18 cellular contexts compared by ENCODE assay signal in the genomic region with DNA sequence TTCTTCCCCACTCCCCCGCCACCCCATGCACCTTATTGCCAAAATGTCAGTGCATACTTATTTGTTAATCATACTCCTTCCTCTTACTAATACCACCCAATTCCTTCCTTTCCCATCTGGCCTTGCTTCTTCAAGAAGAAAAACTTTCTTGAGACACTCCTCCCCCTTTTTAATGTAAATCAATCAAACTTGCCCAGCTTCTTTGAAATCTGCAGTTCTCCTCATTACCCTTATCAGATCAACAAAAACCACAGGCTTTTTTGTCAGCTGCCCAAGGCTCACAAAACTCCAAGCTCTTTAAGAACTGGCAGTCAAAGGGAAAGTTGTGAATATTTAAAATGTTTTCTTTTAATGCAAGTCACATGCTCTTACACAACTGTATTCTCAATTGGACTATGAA. TPM values are rescaled to one million over a fixed set of nuclear protein-coding genes. Genes with fewer than 3 reads are reported as not detected.
DNase-seq lines count a peak whose midpoint lies in the region; ATAC-seq and TF ChIP-seq lines count a peak whose summit lies in the region.
"Had no signal": no experiment of that assay in that cellular context is flagged by ENCODE, and none has a peak within 500 bp of the region (broad histone marks: within the 10 kb centered on the region; RNA-seq: fewer than 3 reads in every experiment).

No MANE protein-coding gene starts in this region.

- intact Hi-C loops in activated T-helper 2 cell treated with anti-CD3 and anti-CD28 coated beads, Interferon-gamma antibody, Interleukin-2, Interleukin-4, amounts not matched to agents 10 μg/mL and 5 μg/mL and 100 μg/mL, durations not matched to agents 14 hours and 24 hours and 36 hours (cut with micrococcal nuclease), result no loop called here

- no peak overlapping the region for H3K4me2 ChIP-seq in Karpas-422 (ENCODE audit: low read depth, low read length, poor library complexity, severe bottlenecking)

- H4K20me1 ChIP-seq in Karpas-422 (ENCODE audit: insufficient read depth, low read depth, low read length), result no peaks in the 10 kb centered on the region

- peaks cover 2% of the 10 kb centered on the region for H3K4me1 Mint-ChIP-seq in activated T-helper 2 cell treated with anti-CD3 and anti-CD28 coated beads, Interferon-gamma antibody, Interleukin-2, Interleukin-4, amounts not matched to agents 10 μg/mL and 5 μg/mL and 100 μg/mL, durations not matched to agents 14 hours and 24 hours and 36 hours (ENCODE audit: low read depth)

- H3K4me3 Mint-ChIP-seq in activated T-helper 2 cell treated with anti-CD3 and anti-CD28 coated beads, Interferon-gamma antibody, Interleukin-2, Interleukin-4, amounts not matched to agents 10 μg/mL and 5 μg/mL and 100 μg/mL, durations not matched to agents 14 hours and 24 hours and 36 hours (ENCODE audit: low read depth), result no peak overlapping the region
- H3K4me3 Mint-ChIP-seq: endodermal cell, H9 had no signal

- H3K9me3 Mint-ChIP-seq in activated T-helper 2 cell treated with anti-CD3 and anti-CD28 coated beads, Interferon-gamma antibody, Interleukin-2, Interleukin-4, amounts not matched to agents 10 μg/mL and 5 μg/mL and 100 μg/mL, durations not matched to agents 14 hours and 24 hours and 36 hours, result no peaks in the 10 kb centered on the region
- H3K9me3 Mint-ChIP-seq: endodermal cell, H9 had no signal

- H3K4me1 ChIP-seq in Karpas-422 (ENCODE audit: low read length), result no peaks in the 10 kb centered on the region
- H3K4me1 ChIP-seq: psoas muscle had no signal

- no peaks in the 10 kb centered on the region for H3K27me3 ChIP-seq in Karpas-422 (ENCODE audit: low read length)

- no peaks in the 10 kb centered on the region for H3K36me3 Mint-ChIP-seq in activated T-helper 2 cell treated with anti-CD3 and anti-CD28 coated beads, Interferon-gamma antibody, Interleukin-2, Interleukin-4, amounts not matched to agents 10 μg/mL and 5 μg/mL and 100 μg/mL, durations not matched to agents 14 hours and 24 hours and 36 hours (ENCODE audit: low read depth)

- no peaks in the 10 kb centered on the region for H3K9me3 ChIP-seq in Karpas-422 (ENCODE audit: low read length)
- H3K9me3 ChIP-seq: psoas muscle had no signal

- H3K4me3 ChIP-seq in Karpas-422 (ENCODE audit: low read length), result no peak overlapping the region
- H3K4me3 ChIP-seq: psoas muscle had no signal

- no peaks in the 10 kb centered on the region for H3K79me2 ChIP-seq in Karpas-422 (ENCODE audit: low read length)

- ATAC-seq in SK-N-SH treated with all-trans-retinoic acid at 6 μM for 48 hours (peak; percentile 59), GM19328 (IDR thresholded peaks at IDR 0.05; ENCODE audit: unreplicated experiment) (no peak)
- ATAC-seq: psoas muscle had no signal

- no peak overlapping the region for H3K9ac ChIP-seq in Karpas-422 (ENCODE audit: low read length)

- DNase-seq in A172 (ENCODE audit: low spot score) (peak; percentile 58), GDM1 (lab: John Stamatoyannopoulos, UW) (peak; percentile 33), fibroblast of gingiva (ENCODE audit: low read depth) (peak; percentile 6), SW 1271 (lab: John Stamatoyannopoulos, UW) (no peak), Karpas-422 (no peak)
- no peak for DNase-seq in activated T-helper 2 cell treated with anti-CD3 and anti-CD28 coated beads, Interferon-gamma antibody, Interleukin-2, Interleukin-4, amounts not matched to agents 10 μg/mL and 5 μg/mL and 100 μg/mL, durations not matched to agents 14 hours and 24 hours and 36 hours (ENCODE audit: low spot score)
- DNase-seq: activated naive CD4-positive, alpha-beta T cell; DMS153; endodermal cell; H9; head of caudate nucleus; NCI-H2029; NCI-H774; psoas muscle; SHP77 had no signal

- H3K36me3 ChIP-seq in Karpas-422 (ENCODE audit: insufficient read depth, low read length), result no peaks in the 10 kb centered on the region

- no peak overlapping the region for H3K27ac Mint-ChIP-seq in activated T-helper 2 cell treated with anti-CD3 and anti-CD28 coated beads, Interferon-gamma antibody, Interleukin-2, Interleukin-4, amounts not matched to agents 10 μg/mL and 5 μg/mL and 100 μg/mL, durations not matched to agents 14 hours and 24 hours and 36 hours
- H3K27ac Mint-ChIP-seq: endodermal cell had no signal

- no peak overlapping the region for H2AFZ ChIP-seq in Karpas-422 (ENCODE audit: low read length)

- no peak overlapping the region for H3K27ac ChIP-seq in Karpas-422 (ENCODE audit: low read length)
- H3K27ac ChIP-seq: psoas muscle had no signal

- H3K27me3 Mint-ChIP-seq in activated T-helper 2 cell treated with anti-CD3 and anti-CD28 coated beads, Interferon-gamma antibody, Interleukin-2, Interleukin-4, amounts not matched to agents 10 μg/mL and 5 μg/mL and 100 μg/mL, durations not matched to agents 14 hours and 24 hours and 36 hours (ENCODE audit: low read depth), result peaks cover 2% of the 10 kb centered on the region

- no peaks in the 10 kb centered on the region for H3K9me2 ChIP-seq in Karpas-422 (replicated peaks; ENCODE audit: insufficient read depth, low read length)

TF ChIP-seq in SK-N-SH treated with all-trans-retinoic acid at 6 μM for 48 hours, 23 proteins besides CTCF, POLR2A, EP300 and RAD21 (continues in another document):
- no peak for TF ChIP-seq ZC3H10 (CRISPR knock-in tag; IDR thresholded peaks at IDR 0.05)
- TF ChIP-seq ZFP30 (CRISPR knock-in tag; IDR thresholded peaks at IDR 0.05), result no peak
- TF ChIP-seq, protein P1, sequence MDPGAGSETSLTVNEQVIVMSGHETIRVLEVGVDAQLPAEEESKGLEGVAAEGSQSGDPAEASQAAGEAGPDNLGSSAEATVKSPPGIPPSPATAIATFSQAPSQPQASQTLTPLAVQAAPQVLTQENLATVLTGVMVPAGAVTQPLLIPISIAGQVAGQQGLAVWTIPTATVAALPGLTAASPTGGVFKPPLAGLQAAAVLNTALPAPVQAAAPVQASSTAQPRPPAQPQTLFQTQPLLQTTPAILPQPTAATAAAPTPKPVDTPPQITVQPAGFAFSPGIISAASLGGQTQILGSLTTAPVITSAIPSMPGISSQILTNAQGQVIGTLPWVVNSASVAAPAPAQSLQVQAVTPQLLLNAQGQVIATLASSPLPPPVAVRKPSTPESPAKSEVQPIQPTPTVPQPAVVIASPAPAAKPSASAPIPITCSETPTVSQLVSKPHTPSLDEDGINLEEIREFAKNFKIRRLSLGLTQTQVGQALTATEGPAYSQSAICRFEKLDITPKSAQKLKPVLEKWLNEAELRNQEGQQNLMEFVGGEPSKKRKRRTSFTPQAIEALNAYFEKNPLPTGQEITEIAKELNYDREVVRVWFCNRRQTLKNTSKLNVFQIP (CRISPR knock-in tag; IDR thresholded peaks at IDR 0.05; ENCODE audit: borderline replicate concordance, low read depth), result no peak
- TF ChIP-seq TCF4 (CRISPR knock-in tag; IDR thresholded peaks at IDR 0.05; ENCODE audit: borderline replicate concordance), result no peak
- TF ChIP-seq TOX (CRISPR knock-in tag; IDR thresholded peaks at IDR 0.05; ENCODE audit: borderline replicate concordance), result no peak
- TF ChIP-seq, protein P2, sequence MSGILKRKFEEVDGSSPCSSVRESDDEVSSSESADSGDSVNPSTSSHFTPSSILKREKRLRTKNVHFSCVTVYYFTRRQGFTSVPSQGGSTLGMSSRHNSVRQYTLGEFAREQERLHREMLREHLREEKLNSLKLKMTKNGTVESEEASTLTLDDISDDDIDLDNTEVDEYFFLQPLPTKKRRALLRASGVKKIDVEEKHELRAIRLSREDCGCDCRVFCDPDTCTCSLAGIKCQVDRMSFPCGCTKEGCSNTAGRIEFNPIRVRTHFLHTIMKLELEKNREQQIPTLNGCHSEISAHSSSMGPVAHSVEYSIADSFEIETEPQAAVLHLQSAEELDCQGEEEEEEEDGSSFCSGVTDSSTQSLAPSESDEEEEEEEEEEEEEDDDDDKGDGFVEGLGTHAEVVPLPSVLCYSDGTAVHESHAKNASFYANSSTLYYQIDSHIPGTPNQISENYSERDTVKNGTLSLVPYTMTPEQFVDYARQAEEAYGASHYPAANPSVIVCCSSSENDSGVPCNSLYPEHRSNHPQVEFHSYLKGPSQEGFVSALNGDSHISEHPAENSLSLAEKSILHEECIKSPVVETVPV (CRISPR knock-in tag; IDR thresholded peaks at IDR 0.05), result no peak
- no peak for TF ChIP-seq ZNF565 (CRISPR knock-in tag; conservative IDR thresholded peaks at IDR 0.05; ENCODE audit: low read depth)
- TF ChIP-seq ZNF8 (CRISPR knock-in tag; IDR thresholded peaks at IDR 0.05), result no peak
- no peak for TF ChIP-seq PPARA (CRISPR knock-in tag; IDR thresholded peaks at IDR 0.05; ENCODE audit: borderline replicate concordance)
- no peak for TF ChIP-seq CSDC2 (CRISPR knock-in tag; IDR thresholded peaks at IDR 0.05)
- TF ChIP-seq GLIS3 (CRISPR knock-in tag; IDR thresholded peaks at IDR 0.05), result no peak
- TF ChIP-seq, protein P3, sequence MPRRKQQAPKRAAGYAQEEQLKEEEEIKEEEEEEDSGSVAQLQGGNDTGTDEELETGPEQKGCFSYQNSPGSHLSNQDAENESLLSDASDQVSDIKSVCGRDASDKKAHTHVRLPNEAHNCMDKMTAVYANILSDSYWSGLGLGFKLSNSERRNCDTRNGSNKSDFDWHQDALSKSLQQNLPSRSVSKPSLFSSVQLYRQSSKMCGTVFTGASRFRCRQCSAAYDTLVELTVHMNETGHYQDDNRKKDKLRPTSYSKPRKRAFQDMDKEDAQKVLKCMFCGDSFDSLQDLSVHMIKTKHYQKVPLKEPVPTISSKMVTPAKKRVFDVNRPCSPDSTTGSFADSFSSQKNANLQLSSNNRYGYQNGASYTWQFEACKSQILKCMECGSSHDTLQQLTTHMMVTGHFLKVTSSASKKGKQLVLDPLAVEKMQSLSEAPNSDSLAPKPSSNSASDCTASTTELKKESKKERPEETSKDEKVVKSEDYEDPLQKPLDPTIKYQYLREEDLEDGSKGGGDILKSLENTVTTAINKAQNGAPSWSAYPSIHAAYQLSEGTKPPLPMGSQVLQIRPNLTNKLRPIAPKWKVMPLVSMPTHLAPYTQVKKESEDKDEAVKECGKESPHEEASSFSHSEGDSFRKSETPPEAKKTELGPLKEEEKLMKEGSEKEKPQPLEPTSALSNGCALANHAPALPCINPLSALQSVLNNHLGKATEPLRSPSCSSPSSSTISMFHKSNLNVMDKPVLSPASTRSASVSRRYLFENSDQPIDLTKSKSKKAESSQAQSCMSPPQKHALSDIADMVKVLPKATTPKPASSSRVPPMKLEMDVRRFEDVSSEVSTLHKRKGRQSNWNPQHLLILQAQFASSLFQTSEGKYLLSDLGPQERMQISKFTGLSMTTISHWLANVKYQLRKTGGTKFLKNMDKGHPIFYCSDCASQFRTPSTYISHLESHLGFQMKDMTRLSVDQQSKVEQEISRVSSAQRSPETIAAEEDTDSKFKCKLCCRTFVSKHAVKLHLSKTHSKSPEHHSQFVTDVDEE (CRISPR knock-in tag; IDR thresholded peaks at IDR 0.05), result no peak
- TF ChIP-seq ZNF70 (CRISPR knock-in tag; IDR thresholded peaks at IDR 0.05), result no peak
- no peak for TF ChIP-seq ESRRG (CRISPR knock-in tag; IDR thresholded peaks at IDR 0.05)
- TF ChIP-seq OSR1 (CRISPR knock-in tag; IDR thresholded peaks at IDR 0.05), result no peak

RNA-seq across cellular contexts. Expression of a gene that starts 11.3 kb away (rescaled TPM):
- total RNA-seq in A172 (2014; rRNA removed; shearing (Covaris generic)), result 0.10 TPM in 1 of 2 replicates, not detected in the other
- total RNA-seq in activated T-helper 2 cell treated with anti-CD3 and anti-CD28 coated beads, Interferon-gamma antibody, Interleukin-2, Interleukin-4, amounts not matched to agents 10 μg/mL and 5 μg/mL and 100 μg/mL, durations not matched to agents 14 hours and 24 hours and 36 hours, result not detected in 2 replicates
- total RNA-seq in Karpas-422 (2014; rRNA removed; shearing (Covaris generic); ENCODE audit: low replicate concordance), result not detected in 2 replicates
- total RNA-seq: bronchial epithelial cell, endodermal cell, H9 had no signal

Comparison
In these comparisons a context has a peak if more than half of its experiments do, and no peak if none do; other contexts are left out.
1. DNase-seq: peak in A172 (single experiment), GDM1 (single experiment) and fibroblast of gingiva (single experiment); none in activated T-helper 2 cell treated with anti-CD3 and anti-CD28 coated beads, Interferon-gamma antibody, Interleukin-2, Interleukin-4, amounts not matched to agents 10 μg/mL and 5 μg/mL and 100 μg/mL, durations not matched to agents 14 hours and 24 hours and 36 hours (single experiment), SW 1271 (0 of 2) and Karpas-422 (single experiment).